ENCODE assay signal across 17 cellular contexts in the genomic region with DNA sequence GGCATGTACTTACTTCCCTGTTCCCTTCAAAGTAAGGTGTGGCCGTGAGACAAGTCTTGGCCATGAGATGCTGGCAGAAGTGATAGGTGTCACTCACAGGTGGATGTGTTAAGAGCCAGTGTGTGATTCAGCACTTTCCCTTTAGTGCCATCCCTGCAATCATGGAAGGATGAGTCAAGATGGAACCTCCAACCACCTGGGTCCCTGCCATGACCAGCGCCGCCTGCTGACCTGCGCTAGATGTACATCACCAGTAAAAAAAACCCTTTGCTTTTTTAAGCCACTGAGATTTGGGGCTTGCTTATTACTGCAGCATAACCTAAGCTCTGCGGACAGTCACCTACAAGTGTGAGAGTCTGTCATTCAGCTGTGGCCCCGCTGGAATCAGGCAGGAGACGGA.
A peak's percentile ranks its signal among the peaks of the same experiment; 100 is the strongest.
DNase-seq lines count a peak whose midpoint lies in the region; ATAC-seq, FAIRE-seq and TF ChIP-seq lines count a peak whose summit lies in the region.
"Had no signal": no experiment of that assay in that cellular context is flagged by ENCODE, and none has a peak within 500 bp of the region (broad histone marks: within the 10 kb centered on the region; RNA-seq: fewer than 3 reads in every experiment).

No MANE protein-coding gene starts in this region.

- CTCF ChIA-PET in RWPE1 (lab: Yijun Ruan, JAX), result interaction anchor here (1.4 to 1.6 kb wide), 2 partner anchors 10 to 27 kb away, joined by 4 to 6 read pairs; no protein-coding TSS in a partner anchor

- no peak overlapping the region for H3K27ac ChIP-seq in 22Rv1
- peak overlapping the region; percentile 55 for H3K27ac ChIP-seq in RWPE1
- no peak overlapping the region for H3K27ac ChIP-seq in kidney (ENCODE audit: low read depth in 2 of 2, low read length in 2 of 2)
- no peak overlapping the region for H3K27ac ChIP-seq in aorta (ENCODE audit: low read depth in 1 of 2, low read length in 2 of 2)
- H3K27ac ChIP-seq in tibial nerve, result no peak overlapping the region
- no peak overlapping the region for H3K27ac ChIP-seq in upper lobe of left lung
- H3K27ac ChIP-seq: ascending aorta, SJSA1, tibial artery had no signal

- no peak overlapping the region for H3K4me3 ChIP-seq in kidney (ENCODE audit: low read length in 2 of 2)
- H3K4me3 ChIP-seq in aorta (ENCODE audit: low read length in 2 of 2), result no peak overlapping the region
- no peak overlapping the region for H3K4me3 ChIP-seq in tibial nerve
- H3K4me3 ChIP-seq in upper lobe of left lung, result no peak overlapping the region
- H3K4me3 ChIP-seq: ascending aorta, esophagus squamous epithelium, SJSA1, tibial artery had no signal

- ATAC-seq in aorta (ENCODE audit: low FRiP score), result no peak
- no peak for ATAC-seq in upper lobe of left lung (ENCODE audit: low FRiP score in 2 of 2)

- WGBS in aorta, 2 donors, result 91 to 97% methylated on average over 7 of the region's 7 CpGs
- WGBS in tibial nerve, 2 donors, result 95 to 99% methylated on average over 7 of the region's 7 CpGs
- 94 to 95% methylated on average over 7 of the region's 7 CpGs for WGBS in upper lobe of left lung, 2 donors

- intact Hi-C loops in kidney (cut with DNase I) (no loop called here), aorta (cut with DNase I) (loop anchor here in 1 of 2 donors (5.0 kb wide), 1 partner anchor 45 kb away; no protein-coding TSS in a partner anchor)

- no peaks in the 10 kb centered on the region for H3K9me3 ChIP-seq in kidney (ENCODE audit: control insufficient read depth in 1 of 2, low read length in 2 of 2)
- no peaks in the 10 kb centered on the region for H3K9me3 ChIP-seq in aorta (ENCODE audit: control insufficient read depth, low read length)
- H3K9me3 ChIP-seq in tibial nerve, result no peaks in the 10 kb centered on the region
- no peaks in the 10 kb centered on the region for H3K9me3 ChIP-seq in upper lobe of left lung
- H3K9me3 ChIP-seq: ascending aorta, esophagus squamous epithelium, SJSA1, tibial artery had no signal

- peaks cover 15 to 16% of the 10 kb centered on the region in 2 donors for H3K4me1 ChIP-seq in kidney (ENCODE audit: control insufficient read depth in 1 of 2, insufficient read depth in 1 of 2, low read depth in 1 of 2, low read length in 2 of 2)
- H3K4me1 ChIP-seq in aorta (ENCODE audit: control insufficient read depth in 1 of 2, insufficient read depth in 2 of 2, low read length in 2 of 2), result no peaks in the 10 kb centered on the region
- peaks cover 0 to 22% (median 12%) of the 10 kb centered on the region in 4 donors for H3K4me1 ChIP-seq in tibial nerve
- peaks cover 0 to 14% (median 6%) of the 10 kb centered on the region in 4 donors for H3K4me1 ChIP-seq in upper lobe of left lung

- TF ChIP-seq EP300 in tibial nerve (IDR thresholded peaks at IDR 0.05) (no peak), upper lobe of left lung (IDR thresholded peaks at IDR 0.05) (no peak)

- DNase-seq in RWPE1 (ENCODE audit: low spot score) (peak; percentile 87), kidney (peak; percentile 22), aorta (no peak), AG08396 (ENCODE audit: low spot score) (no peak), tibial nerve (ENCODE audit: low spot score in 2 of 2) (no peak), upper lobe of left lung (no peak)
- DNase-seq: activated CD4-positive, alpha-beta T cell treated with anti-CD3 and anti-CD28 coated beads, Interleukin-2, amount 50 U/mL, for 48 hours; Calu3; dermis blood vessel endothelial cell; esophagus squamous epithelium; NCI-H1105; NCI-H2171 treated with DMSO at 0.1 percent for 48 hours had no signal

- H3K9ac ChIP-seq in kidney (ENCODE audit: low read length in 2 of 2), result no peak overlapping the region

- H3K27me3 ChIP-seq in aorta (ENCODE audit: control insufficient read depth in 1 of 2, insufficient read depth in 2 of 2, low read length in 1 of 2) (no peaks in the 10 kb centered on the region), tibial nerve (no peaks in the 10 kb centered on the region), upper lobe of left lung (no peaks in the 10 kb centered on the region)
- H3K27me3 ChIP-seq: ascending aorta, esophagus squamous epithelium, SJSA1, tibial artery had no signal

- TF ChIP-seq POLR2A in tibial nerve (IDR thresholded peaks at IDR 0.05) (no peak), upper lobe of left lung (IDR thresholded peaks at IDR 0.05) (no peak)

- POLR2A ChIA-PET in RWPE1 (lab: Yijun Ruan, JAX; ENCODE audit: low non-redundant PET), result no interaction called here

- TF ChIP-seq CTCF in 22Rv1 (IDR thresholded peaks at IDR 0.05), result peak; percentile 19; the same call in 1 of the 2 replicates
- TF ChIP-seq CTCF in GM12874 (IDR thresholded peaks at IDR 0.05; ENCODE audit: insufficient read depth, low read depth, low read length), result peak; percentile 4; the same call in 1 of the 2 replicates
- TF ChIP-seq CTCF in RWPE1 (conservative IDR thresholded peaks at IDR 0.05; ENCODE audit: low read depth), result peak; percentile 57
- no peak for TF ChIP-seq CTCF in kidney (IDR thresholded peaks at IDR 0.05; ENCODE audit: borderline replicate concordance, extremely low read depth, insufficient read depth)
- no peak for TF ChIP-seq CTCF in tibial nerve (IDR thresholded peaks at IDR 0.05)
- no peak for TF ChIP-seq CTCF in upper lobe of left lung (IDR thresholded peaks at IDR 0.05)

- no peak for FAIRE-seq in kidney (lab: Jason Lieb, UNC)

- H3K36me3 ChIP-seq in kidney (ENCODE audit: control insufficient read depth in 1 of 2, insufficient read depth in 2 of 2, low read length in 2 of 2) (no peaks in the 10 kb centered on the region), aorta (ENCODE audit: control insufficient read depth in 1 of 2, insufficient read depth in 2 of 2, low read length in 1 of 2) (no peaks in the 10 kb centered on the region), tibial nerve (no peaks in the 10 kb centered on the region), upper lobe of left lung (no peaks in the 10 kb centered on the region)
- H3K36me3 ChIP-seq: ascending aorta, esophagus squamous epithelium, SJSA1, tibial artery had no signal

Comparison
In these comparisons a context has a peak if more than half of its experiments do, and no peak if none do; other contexts are left out.
1. CTCF ChIP-seq: peak in 22Rv1 (single experiment), GM12874 (single experiment) and RWPE1 (single experiment); none in kidney (single experiment), tibial nerve (0 of 5) and upper lobe of left lung (0 of 6).
2. DNase-seq: peak in RWPE1 (single experiment) and kidney (single experiment); none in aorta (0 of 2), AG08396 (single experiment), tibial nerve (0 of 2) and upper lobe of left lung (0 of 2).